In genomic region chr1:53549287-53549686, GRCh38 we compare ENCODE assay signal across 21 cellular contexts.
DNase-seq lines count a peak whose midpoint lies in the region; ATAC-seq and TF ChIP-seq lines count a peak whose summit lies in the region.
"Had no signal": no experiment of that assay in that cellular context is flagged by ENCODE, and none has a peak within 500 bp of the region (broad histone marks: within the 10 kb centered on the region; RNA-seq: fewer than 3 reads in every experiment).

No MANE protein-coding gene starts in this region.

- no peaks in the 10 kb centered on the region for H3K27me3 ChIP-seq in right cardiac atrium (ENCODE audit: control insufficient read depth, insufficient read depth)
- H3K27me3 ChIP-seq in uterus = no peaks in the 10 kb centered on the region

- no peaks in the 10 kb centered on the region for H3K36me3 ChIP-seq in uterus
- H3K36me3 ChIP-seq: BLaER1 had no signal

- no peak for TF ChIP-seq POLR2A in uterus (IDR thresholded peaks at IDR 0.05)

- intact Hi-C loops in right cardiac atrium (cut with DNase I) (no loop called here), uterus (cut with DNase I; ENCODE audit: low total_unique reads) (no loop called here)

- no peak for TF ChIP-seq CTCF in uterus (IDR thresholded peaks at IDR 0.05)

- H3K9me3 ChIP-seq in right cardiac atrium (ENCODE audit: control insufficient read depth, low read length) (no peaks in the 10 kb centered on the region), uterus (no peaks in the 10 kb centered on the region)
- H3K9me3 ChIP-seq: BLaER1 had no signal

- no peak overlapping the region for H3K27ac ChIP-seq in right cardiac atrium (ENCODE audit: low read length)
- no peak overlapping the region for H3K27ac ChIP-seq in uterus
- H3K27ac ChIP-seq: BLaER1 had no signal

- no peak overlapping the region for H3K4me3 ChIP-seq in right cardiac atrium (ENCODE audit: low read length)
- H3K4me3 ChIP-seq in uterus = no peak overlapping the region
- H3K4me3 ChIP-seq: BLaER1, GM23338 had no signal

- DNase-seq in NCI-H510A treated with DMSO at 0.1 percent for 48 hours (lab: John Stamatoyannopoulos, UW) (peak; percentile 78), NCI-H510A (lab: John Stamatoyannopoulos, UW) (no peak), DMS79 (lab: John Stamatoyannopoulos, UW) (peak; percentile 11), NCI-H345 treated with DMSO at 0.1 percent for 48 hours (lab: John Stamatoyannopoulos, UW; ENCODE audit: unreplicated experiment) (peak; percentile 29), right cardiac atrium (no peak), SKM-1 (lab: John Stamatoyannopoulos, UW; ENCODE audit: unreplicated experiment) (no peak), uterus (no peak)
- DNase-seq: 8988T; CD4-positive, CD25-positive, alpha-beta regulatory T cell; DMS153; H9; KBM-7; NCI-H1694; NCI-H2081 treated with DMSO at 0.1 percent for 48 hours; NCI-H446 treated with DMSO at 0.1 percent for 48 hours; NCI-H69; RPMI8226; SHP77 treated with DMSO at 0.1 percent for 48 hours had no signal

- ATAC-seq in right cardiac atrium (peak; percentile 18 to 48), HG03045 (IDR thresholded peaks at IDR 0.05; ENCODE audit: unreplicated experiment) (no peak)
- ATAC-seq: GM23338 had no signal

- H3K4me1 ChIP-seq in right cardiac atrium (ENCODE audit: control insufficient read depth, insufficient read depth, low read length) = no peaks in the 10 kb centered on the region
- H3K4me1 ChIP-seq in uterus = no peaks in the 10 kb centered on the region

- 66% methylated on average over 2 of the region's 2 CpGs for WGBS in right cardiac atrium

Comparison
In these comparisons a context has a peak if more than half of its experiments do, and no peak if none do; other contexts are left out.
1. DNase-seq: peak in NCI-H510A treated with DMSO at 0.1 percent for 48 hours (single experiment), DMS79 (single experiment) and NCI-H345 treated with DMSO at 0.1 percent for 48 hours (single experiment); none in NCI-H510A (single experiment), right cardiac atrium (0 of 3), SKM-1 (single experiment) and uterus (0 of 2).